19 cellular contexts compared by ENCODE assay signal in genomic region chr9:95116820-95117204, GRCh38.
DNase-seq lines count a peak whose midpoint lies in the region; ATAC-seq, FAIRE-seq and TF ChIP-seq lines count a peak whose summit lies in the region.
"Had no signal": no experiment of that assay in that cellular context is flagged by ENCODE, and none has a peak within 500 bp of the region (broad histone marks: within the 10 kb centered on the region; RNA-seq: fewer than 3 reads in every experiment).

No MANE protein-coding gene starts in this region.

- peak; percentile 44 for FAIRE-seq in GM12892 (lab: Jason Lieb, UNC)

- H3K36me3 ChIP-seq in PC-3 (ENCODE audit: low read depth, low read length), result no peaks in the 10 kb centered on the region

- H3K79me2 ChIP-seq in PC-3 (ENCODE audit: low read length), result no peaks in the 10 kb centered on the region

- intact Hi-C loops in PC-3 (cut with micrococcal nuclease), result loop anchor here (1.0 to 10.0 kb wide), 3 partner anchors 110 to 334 kb away; no protein-coding TSS in a partner anchor
- intact Hi-C loops in sciatic nerve (cut with DNase I), result no loop called here

- no peak overlapping the region for H3K4me3 ChIP-seq in PC-3 (ENCODE audit: low read length)
- H3K4me3 ChIP-seq: mucosa of descending colon, skin epidermis had no signal

- no peaks in the 10 kb centered on the region for H3K27me3 Mint-ChIP-seq in natural killer cell treated with Interleukin-12 subunit alpha and Interleukin-12 subunit beta and Interleukin-15 and Interleukin-18, amount 100 ng/mL, for 72 hours
- no peaks in the 10 kb centered on the region for H3K27me3 Mint-ChIP-seq in mesothelial cell of epicardium (ENCODE audit: low read depth)
- H3K27me3 Mint-ChIP-seq: activated naive CD4-positive, alpha-beta T cell treated with anti-CD3 and anti-CD28 coated beads, Interleukin-2, amount 50 U/mL, for 24 hours; central memory CD8-positive, alpha-beta T cell had no signal

- H3K9me3 ChIP-seq in PC-3 (ENCODE audit: low read length), result no peaks in the 10 kb centered on the region
- H3K9me3 ChIP-seq: mucosa of descending colon had no signal

- H3K27me3 ChIP-seq in PC-3 (ENCODE audit: low read length), result no peaks in the 10 kb centered on the region

- no peak overlapping the region for H3K27ac Mint-ChIP-seq in natural killer cell treated with Interleukin-12 subunit alpha and Interleukin-12 subunit beta and Interleukin-15 and Interleukin-18, amount 100 ng/mL, for 72 hours
- no peak overlapping the region for H3K27ac Mint-ChIP-seq in mesothelial cell of epicardium
- H3K27ac Mint-ChIP-seq: activated naive CD4-positive, alpha-beta T cell treated with anti-CD3 and anti-CD28 coated beads, Interleukin-2, amount 50 U/mL, for 24 hours had no signal

- no peaks in the 10 kb centered on the region for H4K20me1 ChIP-seq in PC-3 (ENCODE audit: low read length)

- no peaks in the 10 kb centered on the region for H3K4me1 Mint-ChIP-seq in natural killer cell treated with Interleukin-12 subunit alpha and Interleukin-12 subunit beta and Interleukin-15 and Interleukin-18, amount 100 ng/mL, for 72 hours (ENCODE audit: low read depth in 2 of 2)
- peaks cover 21% of the 10 kb centered on the region for H3K4me1 Mint-ChIP-seq in mesothelial cell of epicardium
- H3K4me1 Mint-ChIP-seq: activated naive CD4-positive, alpha-beta T cell treated with anti-CD3 and anti-CD28 coated beads, Interleukin-2, amount 50 U/mL, for 24 hours; central memory CD8-positive, alpha-beta T cell had no signal

- CTCF ChIA-PET in PC-3 (lab: Charles Lee), result interaction anchor here (1.5 kb wide), 1 partner anchor 436 kb away, joined by 5 read pairs; no protein-coding TSS in a partner anchor

- H3K9me2 ChIP-seq in PC-3 (replicated peaks; ENCODE audit: low read length), result no peaks in the 10 kb centered on the region

- ATAC-seq in PC-3 (peak; percentile 54; the same call in 1 of the 2 replicates), esophagus mucosa (peak; percentile 73), sciatic nerve (peak; percentile 45)
- ATAC-seq in natural killer cell treated with Interleukin-12 subunit alpha and Interleukin-12 subunit beta and Interleukin-15 and Interleukin-18, amount 100 ng/mL, for 72 hours, result no peak

- TF ChIP-seq POLR2A in GM12892 (IDR thresholded peaks at IDR 0.05; ENCODE audit: low read depth, low read length), result no peak

- no peak overlapping the region for H2AFZ ChIP-seq in PC-3 (ENCODE audit: low read length)

- H3K4me1 ChIP-seq in PC-3 (ENCODE audit: insufficient read depth, low read length), result peaks cover 20% of the 10 kb centered on the region

- no peak for TF ChIP-seq CTCF in PC-3 (conservative IDR thresholded peaks at IDR 0.05; ENCODE audit: low read depth, low read length)
- no peak for TF ChIP-seq CTCF in mesothelial cell of epicardium (IDR thresholded peaks at IDR 0.05; ENCODE audit: unreplicated experiment)

- no peak overlapping the region for H3K27ac ChIP-seq in PC-3 (ENCODE audit: low read length)

- no peak overlapping the region for H3K9ac ChIP-seq in PC-3 (ENCODE audit: low read length)

- H3K4me2 ChIP-seq in PC-3 (ENCODE audit: low read length), result no peak overlapping the region

- H3K36me3 Mint-ChIP-seq in natural killer cell treated with Interleukin-12 subunit alpha and Interleukin-12 subunit beta and Interleukin-15 and Interleukin-18, amount 100 ng/mL, for 72 hours, result no peaks in the 10 kb centered on the region
- H3K36me3 Mint-ChIP-seq in mesothelial cell of epicardium, result peaks cover 20% of the 10 kb centered on the region
- H3K36me3 Mint-ChIP-seq: activated naive CD4-positive, alpha-beta T cell treated with anti-CD3 and anti-CD28 coated beads, Interleukin-2, amount 50 U/mL, for 24 hours had no signal

- H3F3A ChIP-seq in PC-3 (ENCODE audit: low read length, unreplicated experiment), result no peaks in the 10 kb centered on the region

- POLR2A ChIA-PET in PC-3 (lab: Charles Lee; ENCODE audit: unreplicated experiment), result no interaction called here

- no peak overlapping the region for H3K4me3 Mint-ChIP-seq in natural killer cell treated with Interleukin-12 subunit alpha and Interleukin-12 subunit beta and Interleukin-15 and Interleukin-18, amount 100 ng/mL, for 72 hours
- no peak overlapping the region for H3K4me3 Mint-ChIP-seq in mesothelial cell of epicardium
- H3K4me3 Mint-ChIP-seq: activated naive CD4-positive, alpha-beta T cell treated with anti-CD3 and anti-CD28 coated beads, Interleukin-2, amount 50 U/mL, for 24 hours; central memory CD8-positive, alpha-beta T cell had no signal

- BruUV-seq in PC-3 (replicated peaks; lab: Mats Ljungman, UMichigan), result no TSS peak

- H3K9me3 Mint-ChIP-seq in natural killer cell treated with Interleukin-12 subunit alpha and Interleukin-12 subunit beta and Interleukin-15 and Interleukin-18, amount 100 ng/mL, for 72 hours, result no peaks in the 10 kb centered on the region
- H3K9me3 Mint-ChIP-seq in mesothelial cell of epicardium, result no peaks in the 10 kb centered on the region
- H3K9me3 Mint-ChIP-seq: activated naive CD4-positive, alpha-beta T cell treated with anti-CD3 and anti-CD28 coated beads, Interleukin-2, amount 50 U/mL, for 24 hours; central memory CD8-positive, alpha-beta T cell had no signal

- DNase-seq in GM12892 (ENCODE audit: insufficient read length) (no peak), PC-3 (peak; percentile 12), sciatic nerve (ENCODE audit: low spot score) (no peak), NCI-H510A (lab: John Stamatoyannopoulos, UW) (no peak), mesothelial cell of epicardium (ENCODE audit: low spot score in 2 of 2, unreplicated experiment in 2 of 2) (no peak), OCI-M2 (lab: John Stamatoyannopoulos, UW; ENCODE audit: unreplicated experiment) (no peak)
- DNase-seq in natural killer cell treated with Interleukin-12 subunit alpha and Interleukin-12 subunit beta and Interleukin-15 and Interleukin-18, amount 100 ng/mL, for 72 hours (ENCODE audit: low spot score), result no peak
- DNase-seq: Calu3, GF-D8, glutamatergic neuron, islet precursor cell, mucosa of descending colon, NCI-H345, occipital lobe, T-helper 9 cell had no signal

Comparison
In these comparisons a context has a peak if more than half of its experiments do, and no peak if none do; other contexts are left out.
1. ATAC-seq: peak in PC-3 (single experiment), esophagus mucosa (single experiment) and sciatic nerve (single experiment); none in natural killer cell treated with Interleukin-12 subunit alpha and Interleukin-12 subunit beta and Interleukin-15 and Interleukin-18, amount 100 ng/mL, for 72 hours (0 of 2).